ENCODE assay signal across 15 cellular contexts in the genomic region with DNA sequence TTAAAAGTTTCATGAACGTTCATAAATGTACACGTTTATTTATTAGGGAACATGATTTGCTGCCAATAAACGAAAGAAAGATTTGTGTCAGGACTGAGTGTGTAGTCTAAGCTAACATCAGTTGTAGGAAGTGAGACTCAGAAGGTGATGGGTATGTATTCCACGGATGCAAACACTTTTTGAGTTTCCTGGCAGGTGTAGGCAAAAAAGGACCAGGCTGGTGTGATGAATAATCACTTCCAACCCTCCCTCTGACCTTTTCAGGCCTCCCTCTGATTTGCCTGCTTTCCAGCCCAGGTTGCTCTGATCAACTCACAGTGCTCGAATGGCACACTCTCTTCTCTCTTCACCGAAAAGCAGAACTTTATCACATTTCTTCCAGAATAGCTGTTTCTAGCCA. TPM values are rescaled to one million over a fixed set of nuclear protein-coding genes. Genes with fewer than 3 reads are reported as not detected.
DNase-seq lines count a peak whose midpoint lies in the region; ATAC-seq and TF ChIP-seq lines count a peak whose summit lies in the region.
"Had no signal": no experiment of that assay in that cellular context is flagged by ENCODE, and none has a peak within 500 bp of the region (broad histone marks: within the 10 kb centered on the region; RNA-seq: fewer than 3 reads in every experiment).

No MANE protein-coding gene starts in this region.

- TF ChIP-seq CTCF in VCaP (conservative IDR thresholded peaks at IDR 0.05) = no peak
- TF ChIP-seq CTCF in gastroesophageal sphincter (IDR thresholded peaks at IDR 0.05) = no peak

- no peaks in the 10 kb centered on the region for H3K9me3 Mint-ChIP-seq in activated naive CD4-positive, alpha-beta T cell treated with anti-CD3 and anti-CD28 coated beads, Interleukin-2, amount 50 U/mL, for 72 hours

- H3K36me3 ChIP-seq in gastroesophageal sphincter = no peaks in the 10 kb centered on the region
- H3K36me3 ChIP-seq: cardiac muscle cell, thoracic aorta had no signal

- ATAC-seq in GM18517 (IDR thresholded peaks at IDR 0.05; ENCODE audit: unreplicated experiment) = peak; percentile 73
- peak; percentile 70 for ATAC-seq in GM21529 (IDR thresholded peaks at IDR 0.05; ENCODE audit: unreplicated experiment)
- ATAC-seq in HG03108 (IDR thresholded peaks at IDR 0.05; ENCODE audit: unreplicated experiment) = peak; percentile 65
- no peak for ATAC-seq in gastroesophageal sphincter
- ATAC-seq in activated naive CD4-positive, alpha-beta T cell treated with anti-CD3 and anti-CD28 coated beads, Interleukin-2, amount 50 U/mL, for 72 hours = no peak

- H3K27ac Mint-ChIP-seq in activated naive CD4-positive, alpha-beta T cell treated with anti-CD3 and anti-CD28 coated beads, Interleukin-2, amount 50 U/mL, for 72 hours = no peak overlapping the region

- peak overlapping the region; percentile 39 for H3K27ac ChIP-seq in VCaP
- H3K27ac ChIP-seq in gastroesophageal sphincter = no peak overlapping the region
- H3K27ac ChIP-seq: C4-2B, cardiac muscle cell, parathyroid adenoma, thoracic aorta had no signal

- no peaks in the 10 kb centered on the region for H3K27me3 ChIP-seq in gastroesophageal sphincter
- H3K27me3 ChIP-seq: cardiac muscle cell had no signal

- no peaks in the 10 kb centered on the region for H3K4me1 ChIP-seq in gastroesophageal sphincter
- H3K4me1 ChIP-seq: parathyroid adenoma had no signal

- no peak for TF ChIP-seq EP300 in gastroesophageal sphincter (IDR thresholded peaks at IDR 0.05)

- 52 to 64% methylated on average over 6 of the region's 6 CpGs for WGBS in gastroesophageal sphincter (ENCODE audit: low coverage in 1 of 2), 2 donors

- no peaks in the 10 kb centered on the region for H3K9me3 ChIP-seq in gastroesophageal sphincter
- H3K9me3 ChIP-seq: SK-N-SH, thoracic aorta had no signal

- DNase-seq in DMS53 treated with DMSO at 0.1 percent for 48 hours (lab: John Stamatoyannopoulos, UW; ENCODE audit: unreplicated experiment) (no peak), EL (no peak)
- no peak for DNase-seq in activated naive CD4-positive, alpha-beta T cell treated with anti-CD3 and anti-CD28 coated beads, Interleukin-2, amount 50 U/mL, for 72 hours (ENCODE audit: low spot score in 2 of 2)
- DNase-seq: NCI-H2081 treated with DMSO at 0.1 percent for 48 hours; SK-N-SH; stimulated activated CD4-positive, alpha-beta T cell treated with anti-CD3 and anti-CD28 coated beads, Interleukin-4, amount 100 ng/mL, for 1 hour had no signal

- TF ChIP-seq POLR2A in gastroesophageal sphincter (IDR thresholded peaks at IDR 0.05) = no peak

- no peak overlapping the region for H3K4me3 ChIP-seq in gastroesophageal sphincter
- H3K4me3 ChIP-seq: cardiac muscle cell, thoracic aorta had no signal

- H3K36me3 Mint-ChIP-seq in activated naive CD4-positive, alpha-beta T cell treated with anti-CD3 and anti-CD28 coated beads, Interleukin-2, amount 50 U/mL, for 72 hours = no peaks in the 10 kb centered on the region

RNA-seq across cellular contexts. Expression of a gene that starts 51.8 kb away (rescaled TPM):
- 10 to 100 TPM in 1 of 4 donors, 1 to 10 TPM in 2, under 1 TPM in 1; 0.31 to 12.9 (median 5.5) TPM for total RNA-seq in gastroesophageal sphincter
- total RNA-seq in activated naive CD4-positive, alpha-beta T cell treated with anti-CD3 and anti-CD28 coated beads, Interleukin-2, amount 50 U/mL, for 72 hours = under 1 TPM; 0.16 to 0.76 TPM

Comparison
In these comparisons a context has a peak if more than half of its experiments do, and no peak if none do; other contexts are left out.
1. ATAC-seq: peak in GM18517 (single experiment), GM21529 (single experiment) and HG03108 (single experiment); none in gastroesophageal sphincter (single experiment) and activated naive CD4-positive, alpha-beta T cell treated with anti-CD3 and anti-CD28 coated beads, Interleukin-2, amount 50 U/mL, for 72 hours (0 of 2).